ENCODE assay signal across 29 cellular contexts in the genomic region with DNA sequence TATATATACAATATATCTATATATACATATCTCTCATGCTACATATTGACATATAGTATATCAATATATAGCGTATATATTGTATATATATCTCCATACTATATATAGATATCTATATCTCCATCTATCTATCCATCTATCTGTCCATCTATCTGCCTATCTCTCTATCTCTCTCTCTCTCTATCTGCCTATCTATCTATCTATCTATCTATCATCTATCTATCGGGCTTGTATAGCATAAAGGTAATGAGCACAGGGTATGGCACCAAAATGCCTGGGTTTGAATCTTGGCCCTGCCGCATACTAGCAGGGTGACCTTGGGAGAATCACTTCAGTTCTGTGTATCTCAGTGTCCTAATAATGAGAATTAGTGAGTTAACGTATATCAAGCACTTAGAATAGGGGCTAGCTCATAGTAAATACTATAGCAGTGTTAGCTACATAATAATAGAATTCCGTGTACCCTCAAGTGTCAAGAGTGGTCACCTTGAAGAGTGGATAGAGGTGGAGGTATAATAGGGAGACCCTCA. TPM values are rescaled to one million over a fixed set of nuclear protein-coding genes. Genes with fewer than 3 reads are reported as not detected.
DNase-seq lines count a peak whose midpoint lies in the region; ATAC-seq, FAIRE-seq and TF ChIP-seq lines count a peak whose summit lies in the region.
"Had no signal": no experiment of that assay in that cellular context is flagged by ENCODE, and none has a peak within 500 bp of the region (broad histone marks: within the 10 kb centered on the region; RNA-seq: fewer than 3 reads in every experiment).

No MANE protein-coding gene starts in this region.

- no peaks in the 10 kb centered on the region for H3K27me3 Mint-ChIP-seq in Caco-2 (ENCODE audit: insufficient read depth, unreplicated experiment)
- H3K27me3 Mint-ChIP-seq: activated CD8-positive, alpha-beta T cell treated with anti-CD3 and anti-CD28 coated beads for 36 hours; activated naive CD8-positive, alpha-beta T cell had no signal

- H3K9me3 ChIP-seq in A549 (peaks cover 5% of the 10 kb centered on the region; the same call in 1 of the 3 replicates), Caco-2 (0 out of 2 replicates have a peak, but pooled peaks cover 11% of the 10 kb centered on the region), esophagus (ENCODE audit: control insufficient read depth in 2 of 2, insufficient read depth in 1 of 2, low read depth in 1 of 2, low read length in 1 of 2) (no peaks in the 10 kb centered on the region), ovary (no peaks in the 10 kb centered on the region), body of pancreas (no peaks in the 10 kb centered on the region), esophagus muscularis mucosa (peaks cover 0 to 2% (median 0%) of the 10 kb centered on the region in 4 donors), SJCRH30 (replicated peaks) (peaks cover under 1% of the 10 kb centered on the region; the same call in 1 of the 2 replicates)
- H3K9me3 ChIP-seq: HAP-1, right lobe of liver, thyroid gland had no signal

- no peak for TF ChIP-seq EP300 in A549 (IDR thresholded peaks at IDR 0.05)
- no peak for TF ChIP-seq EP300 in ovary (IDR thresholded peaks at IDR 0.05)
- no peak for TF ChIP-seq EP300 in esophagus muscularis mucosa (IDR thresholded peaks at IDR 0.05)

- H3K9me3 Mint-ChIP-seq in Caco-2 (ENCODE audit: unreplicated experiment) = peaks cover 10% of the 10 kb centered on the region

- no peaks in the 10 kb centered on the region for H3K36me3 ChIP-seq in Caco-2 (ENCODE audit: control insufficient read depth, insufficient read depth, low read length)
- no peaks in the 10 kb centered on the region for H3K36me3 ChIP-seq in esophagus (ENCODE audit: control insufficient read depth in 2 of 2, insufficient read depth in 2 of 2, low read length in 1 of 2)
- H3K36me3 ChIP-seq in ovary = no peaks in the 10 kb centered on the region
- no peaks in the 10 kb centered on the region for H3K36me3 ChIP-seq in body of pancreas (replicated peaks in 1 of 2; ENCODE audit: insufficient read depth in 1 of 2, low read depth in 2 of 2)
- no peaks in the 10 kb centered on the region for H3K36me3 ChIP-seq in esophagus muscularis mucosa
- H3K36me3 ChIP-seq in SJCRH30 = no peaks in the 10 kb centered on the region
- H3K36me3 ChIP-seq: BLaER1, HAP-1, right lobe of liver, thyroid gland had no signal

- no peak for FAIRE-seq in A549 (lab: Jason Lieb, UNC)
- FAIRE-seq: colon had no signal

- H3K27ac Mint-ChIP-seq in Caco-2 (ENCODE audit: unreplicated experiment) = peak overlapping the region; percentile 46
- H3K27ac Mint-ChIP-seq: activated CD4-positive, alpha-beta T cell treated with anti-CD3 and anti-CD28 coated beads for 36 hours; activated CD8-positive, alpha-beta T cell treated with anti-CD3 and anti-CD28 coated beads for 36 hours; activated naive CD8-positive, alpha-beta T cell; effector memory CD8-positive, alpha-beta T cell had no signal

- POLR2A ChIA-PET in A549 (lab: Yijun Ruan, JAX) = interaction anchor here (0.5 kb wide), 1 partner anchor 37 kb away, joined by 4 read pairs; no protein-coding TSS in a partner anchor
- POLR2A ChIA-PET in Caco-2 (lab: Charles Lee) = no interaction called here

- no peak for DNase-seq in A549 (ENCODE audit: low read depth in 1 of 2, low spot score in 1 of 2)
- no peak for DNase-seq in Caco-2
- no peak for DNase-seq in ovary
- DNase-seq in body of pancreas = no peak
- DNase-seq in esophagus muscularis mucosa (ENCODE audit: extremely low spot score) = no peak
- no peak for DNase-seq in SJCRH30
- DNase-seq: activated CD4-positive, alpha-beta T cell treated with anti-CD3 and anti-CD28 coated beads for 36 hours; activated CD8-positive, alpha-beta T cell treated with anti-CD3 and anti-CD28 coated beads for 36 hours; COR-L47; effector memory CD8-positive, alpha-beta T cell; foreskin keratinocyte; NCI-H1417 treated with DMSO at 0.1 percent for 48 hours; NCI-H2107; NCI-H748 treated with DMSO at 0.1 percent for 48 hours; right lobe of liver; SHP77; stimulated activated CD4-positive, alpha-beta T cell treated with anti-CD3 and anti-CD28 coated beads, Interleukin-4, amount 100 ng/mL, for 1 hour; T-helper 9 cell; thyroid gland had no signal

- 91% methylated on average over 5 of the region's 5 CpGs for WGBS in A549 (ENCODE audit: missing lambda C conversion rate)
- 77 to 78% methylated on average over 5 of the region's 5 CpGs for WGBS in esophagus, 2 donors
- WGBS in ovary, 3 donors = 87 to 88% (median 88%) methylated on average over 5 of the region's 5 CpGs
- WGBS in body of pancreas, 2 donors = 77 to 88% methylated on average over 5 of the region's 5 CpGs
- 93% methylated on average over 5 of the region's 5 CpGs for WGBS in esophagus muscularis mucosa

- peak overlapping the region; percentile 22 for H3K4me3 Mint-ChIP-seq in Caco-2 (ENCODE audit: unreplicated experiment)
- H3K4me3 Mint-ChIP-seq: activated CD4-positive, alpha-beta T cell treated with anti-CD3 and anti-CD28 coated beads for 36 hours; activated CD8-positive, alpha-beta T cell treated with anti-CD3 and anti-CD28 coated beads for 36 hours; activated naive CD8-positive, alpha-beta T cell; effector memory CD8-positive, alpha-beta T cell had no signal

- no peak for TF ChIP-seq RAD21 in A549 (conservative IDR thresholded peaks at IDR 0.05 in 1 of 2, IDR thresholded peaks at IDR 0.05 in 1 of 2)

- peak overlapping the region; percentile 65 for H3K4me2 ChIP-seq in A549
- H3K4me2 ChIP-seq: BLaER1 had no signal

- H3K27ac ChIP-seq in A549 = peak overlapping the region; percentile 14 to 65
- H3K27ac ChIP-seq in esophagus (ENCODE audit: low read depth in 2 of 2, low read length in 1 of 2) = no peak overlapping the region
- no peak overlapping the region for H3K27ac ChIP-seq in ovary
- no peak overlapping the region for H3K27ac ChIP-seq in body of pancreas
- H3K27ac ChIP-seq in esophagus muscularis mucosa (replicated peaks in 1 of 4) = no peak overlapping the region
- H3K27ac ChIP-seq in SJCRH30 = no peak overlapping the region
- H3K27ac ChIP-seq: BLaER1, foreskin keratinocyte, right lobe of liver, thyroid gland had no signal

- no peak for ATAC-seq in A549
- no peak for ATAC-seq in body of pancreas
- no peak for ATAC-seq in GM19455 (IDR thresholded peaks at IDR 0.05; ENCODE audit: unreplicated experiment)
- ATAC-seq: activated CD4-positive, alpha-beta T cell treated with anti-CD3 and anti-CD28 coated beads for 36 hours; activated CD8-positive, alpha-beta T cell treated with anti-CD3 and anti-CD28 coated beads for 36 hours; effector memory CD8-positive, alpha-beta T cell; foreskin keratinocyte; right lobe of liver had no signal

- BruUV-seq in Caco-2 (replicated peaks; lab: Mats Ljungman, UMichigan) = no TSS peak

- TF ChIP-seq POLR2A in A549 (IDR thresholded peaks at IDR 0.05; ENCODE audit: low read length) (no peak), ovary (IDR thresholded peaks at IDR 0.05) (no peak), body of pancreas (IDR thresholded peaks at IDR 0.05) (no peak), esophagus muscularis mucosa (IDR thresholded peaks at IDR 0.05; ENCODE audit: low read depth) (no peak)

- H3K4me3 ChIP-seq in A549 (no peak overlapping the region), Caco-2 (ENCODE audit: low read depth, low read length) (no peak overlapping the region), esophagus (ENCODE audit: low read depth in 1 of 2, low read length in 2 of 2) (peak overlapping the region; percentile 44 to 50), ovary (peak overlapping the region; percentile 16), body of pancreas (no peak overlapping the region), esophagus muscularis mucosa (no peak overlapping the region), SJCRH30 (no peak overlapping the region)
- H3K4me3 ChIP-seq: BLaER1, HAP-1, right lobe of liver, thyroid gland had no signal

- H3K4me1 ChIP-seq in A549 = peaks cover 41% of the 10 kb centered on the region
- H3K4me1 ChIP-seq in Caco-2 = peaks cover 58% of the 10 kb centered on the region
- peaks cover 0 to 10% of the 10 kb centered on the region in 2 donors for H3K4me1 ChIP-seq in esophagus (ENCODE audit: control insufficient read depth in 2 of 2, insufficient read depth in 2 of 2, low read length in 1 of 2)
- peaks cover 1% of the 10 kb centered on the region for H3K4me1 ChIP-seq in ovary (ENCODE audit: insufficient read depth)
- peaks cover 38% of the 10 kb centered on the region for H3K4me1 ChIP-seq in body of pancreas
- no peaks in the 10 kb centered on the region for H3K4me1 ChIP-seq in esophagus muscularis mucosa
- peaks cover 13% of the 10 kb centered on the region for H3K4me1 ChIP-seq in SJCRH30
- H3K4me1 ChIP-seq: foreskin keratinocyte, HAP-1, right lobe of liver had no signal

- H3K4me1 Mint-ChIP-seq in Caco-2 (ENCODE audit: low read depth, unreplicated experiment) = peaks cover 61% of the 10 kb centered on the region

- CTCF ChIA-PET in A549 (lab: Yijun Ruan, JAX) (interaction anchor here (0.6 to 6.0 kb wide), 6 partner anchors 13 to 183 kb away, joined by 3 to 60 read pairs (median 3); no protein-coding TSS in a partner anchor), Caco-2 (lab: Charles Lee) (no interaction called here)

- no peaks in the 10 kb centered on the region for H3K36me3 Mint-ChIP-seq in Caco-2 (ENCODE audit: insufficient read depth, unreplicated experiment)

- H3K27me3 ChIP-seq in Caco-2 (replicated peaks; ENCODE audit: control insufficient read depth, insufficient read depth, low read length) (no peaks in the 10 kb centered on the region), esophagus (ENCODE audit: control insufficient read depth in 1 of 2, insufficient read depth in 2 of 2, low read length in 2 of 2) (no peaks in the 10 kb centered on the region), ovary (no peaks in the 10 kb centered on the region), body of pancreas (no peaks in the 10 kb centered on the region), esophagus muscularis mucosa (no peaks in the 10 kb centered on the region), SJCRH30 (no peaks in the 10 kb centered on the region)
- H3K27me3 ChIP-seq: BLaER1, foreskin keratinocyte, right lobe of liver, thyroid gland had no signal

- intact Hi-C loops in Caco-2 (cut with micrococcal nuclease; ENCODE audit: unreplicated experiment) (no loop called here), ovary (cut with DNase I) (no loop called here), body of pancreas (cut with DNase I) (no loop called here), esophagus muscularis mucosa (cut with DNase I) (no loop called here)

- TF ChIP-seq CTCF in A549 (IDR thresholded peaks at IDR 0.05) (no peak), Caco-2 (IDR thresholded peaks at IDR 0.05; ENCODE audit: insufficient read depth in 1 of 2, low read depth in 1 of 2, low read length in 1 of 2, severe bottlenecking in 1 of 2, unreplicated experiment in 1 of 2) (no peak), ovary (IDR thresholded peaks at IDR 0.05) (no peak), body of pancreas (IDR thresholded peaks at IDR 0.05) (no peak), esophagus muscularis mucosa (IDR thresholded peaks at IDR 0.05) (no peak)

RNA-seq across cellular contexts. Expression of gene ST6GALNAC1, which starts 1.5 kb away (rescaled TPM):
- polyA plus RNA-seq in A549 (2011; rRNA removed) = 0.63 and 0.72 TPM in 2 replicates
- 0.08 and 0.25 TPM in 2 replicates for polyA plus RNA-seq in A549 (2012; cell fraction: cytosol; rRNA removed)
- 0.05 and 0.11 TPM in 2 replicates for polyA plus RNA-seq in A549 (2012; cell fraction: nucleus; rRNA removed)
- 0.09 to 0.27 TPM (median 0.09 TPM) in 3 replicates for polyA plus RNA-seq in A549 (2017; fragmentation: RNase III; extraction: RNeasy Plus Mini Kit Qiagen cat#74134 plus additional on column Dnase treatment)
- 0.97 and 1.6 TPM in 2 replicates for polyA minus RNA-seq in A549 (2011; rRNA and poly(A)+ RNA removed)
- total RNA-seq in Caco-2 (2022) = 1.6 and 1.7 TPM in 2 replicates
- polyA plus RNA-seq in esophagus = 10 to 100 TPM; 20.1 to 40.1 TPM
- total RNA-seq in ovary = 10 to 100 TPM in 1 of 7 donors, 1 to 10 TPM in 4, under 1 TPM in 2; 0.73 to 10.5 (median 3.7) TPM
- polyA plus RNA-seq in ovary = 1 to 10 TPM; 3.6 to 6.1 TPM
- 10 to 100 TPM in 1 of 2 donors, 1 to 10 TPM in 1; 9.3 to 13.5 TPM for total RNA-seq in body of pancreas
- total RNA-seq in esophagus muscularis mucosa = 1 to 10 TPM in 3 of 4 donors, under 1 TPM in 1; 0.83 to 4.9 (median 3.2) TPM
- not detected in 2 replicates for total RNA-seq in SJCRH30 (2014; rRNA removed; shearing (Covaris generic))
- total RNA-seq: activated CD8-positive, alpha-beta T cell treated with anti-CD3 and anti-CD28 coated beads for 36 hours; G401; kidney epithelial cell; myocyte had no signal
- polyA plus RNA-seq: AG04450 had no signal

RNA-seq across cellular contexts. Expression of gene ST6GALNAC2, which starts 56.4 kb away (rescaled TPM):
- polyA plus RNA-seq in A549 (2011; rRNA removed) (0.74 and 0.78 TPM in 2 replicates), A549 (2017; fragmentation: RNase III; extraction: RNeasy Plus Mini Kit Qiagen cat#74134 plus additional on column Dnase treatment) (0.30 to 0.59 TPM (median 0.41 TPM) in 3 replicates), esophagus (10 to 100 TPM; 17.5 to 20.2 TPM), ovary (1 to 10 TPM; 1.4 to 5.0 TPM)
- polyA plus RNA-seq in A549 (2012; cell fraction: cytosol; rRNA removed) = 0.16 and 0.44 TPM in 2 replicates
- 0.26 and 0.36 TPM in 2 replicates for polyA plus RNA-seq in A549 (2012; cell fraction: nucleus; rRNA removed)
- polyA minus RNA-seq in A549 (2011; rRNA and poly(A)+ RNA removed) = 0.25 and 0.58 TPM in 2 replicates
- total RNA-seq in Caco-2 (2022) (0.77 and 2.5 TPM in 2 replicates), ovary (10 to 100 TPM in 1 of 7 donors, 1 to 10 TPM in 6; 1.9 to 61.6 (median 4.9) TPM), body of pancreas (10 to 100 TPM in 1 of 2 donors, 1 to 10 TPM in 1; 6.9 to 10.1 TPM), esophagus muscularis mucosa (10 to 100 TPM in 2 of 4 donors, 1 to 10 TPM in 2; 8.7 to 17.8 (median 13.3) TPM)
- 0.20 TPM in 1 of 2 replicates, not detected in the other for total RNA-seq in SJCRH30 (2014; rRNA removed; shearing (Covaris generic))
- total RNA-seq: activated CD8-positive, alpha-beta T cell treated with anti-CD3 and anti-CD28 coated beads for 36 hours had no signal

Comparison
In these comparisons a context has a peak if more than half of its experiments do, and no peak if none do; other contexts are left out.
1. H3K27ac ChIP-seq: peak in A549 (2 of 2); none in esophagus (0 of 2), ovary (0 of 2), body of pancreas (0 of 4), esophagus muscularis mucosa (0 of 4) and SJCRH30 (single experiment).
2. H3K4me3 ChIP-seq: peak in esophagus (2 of 2) and ovary (single experiment); none in A549 (single experiment), Caco-2 (single experiment), body of pancreas (0 of 2), esophagus muscularis mucosa (0 of 4) and SJCRH30 (single experiment).